6 cellular contexts compared by ENCODE assay signal in genomic region chr1:153968000-153968363, GRCh38. TPM values are rescaled to one million over a fixed set of nuclear protein-coding genes. Genes with fewer than 3 reads are reported as not detected.
A peak's percentile ranks its signal among the peaks of the same experiment; 100 is the strongest.
DNase-seq lines count a peak whose midpoint lies in the region; ATAC-seq and TF ChIP-seq lines count a peak whose summit lies in the region.

No MANE protein-coding gene starts in this region.

- peaks cover 38% of the 10 kb centered on the region for H3K36me3 ChIP-seq in WERI-Rb-1
- H3K36me3 ChIP-seq in right lobe of liver: no peaks in the 10 kb centered on the region

- DNase-seq in GM12864 (ENCODE audit: low read depth) (no peak), WERI-Rb-1 (peak; percentile 74), right lobe of liver (peak in 2 of 3 donors; percentile 60 to 72), 8988T (no peak), mesenteric fat pad (ENCODE audit: low spot score) (no peak)

- H3K27me3 ChIP-seq in WERI-Rb-1 (ENCODE audit: insufficient read depth, low read depth, severe bottlenecking) (no peaks in the 10 kb centered on the region), right lobe of liver (no peaks in the 10 kb centered on the region)

- ATAC-seq in right lobe of liver: no peak
- ATAC-seq in GM21447 (IDR thresholded peaks at IDR 0.05; ENCODE audit: unreplicated experiment): no peak

- TF ChIP-seq CTCF in GM12864 (IDR thresholded peaks at IDR 0.05; ENCODE audit: low read depth, low read length, missing control alignments): no peak
- no peak for TF ChIP-seq CTCF in WERI-Rb-1 (IDR thresholded peaks at IDR 0.05; ENCODE audit: low read depth, low read length)
- no peak for TF ChIP-seq CTCF in right lobe of liver (IDR thresholded peaks at IDR 0.05)

- H3K27ac ChIP-seq in WERI-Rb-1 (peak overlapping the region; percentile 98), right lobe of liver (peak overlapping the region; percentile 83 to 97 (median 91))

- no peaks in the 10 kb centered on the region for H3K9me3 ChIP-seq in WERI-Rb-1 (ENCODE audit: severe bottlenecking)
- no peaks in the 10 kb centered on the region for H3K9me3 ChIP-seq in right lobe of liver

- under 1% methylated on average over 8 of the region's 8 CpGs for WGBS in right lobe of liver (ENCODE audit: insufficient coverage, low coverage, low lambda C conversion rate, missing lambda C conversion rate)

- H3K4me3 ChIP-seq in GM12864 (ENCODE audit: low read depth, low read length) (peak overlapping the region; percentile 71), WERI-Rb-1 (ENCODE audit: low read depth, low read length) (peak overlapping the region; percentile 73), right lobe of liver (peak overlapping the region; percentile 44 to 65 (median 63))

- intact Hi-C loops in right lobe of liver (cut with DNase I): no loop called here

- H3K4me1 ChIP-seq in right lobe of liver: peaks cover 0 to 19% (median 7%) of the 10 kb centered on the region in 4 donors

- TF ChIP-seq POLR2A in right lobe of liver (IDR thresholded peaks at IDR 0.05): no peak

RNA-seq across cellular contexts. Expression of gene CREB3L4, which starts 0.3 kb away (rescaled TPM):
- total RNA-seq in right lobe of liver (10 to 100 TPM in 1 of 6 experiments, 1 to 10 TPM in 5; 4.9 to 11.1 (median 8.2) TPM), mesenteric fat pad (5.1 TPM)

RNA-seq across cellular contexts. Expression of gene SLC39A1, which starts 4.6 kb away (rescaled TPM):
- total RNA-seq in right lobe of liver: 10 to 100 TPM; 33.0 to 63.6 (median 47.7) TPM
- 92.2 TPM for total RNA-seq in mesenteric fat pad

RNA-seq across cellular contexts. Expression of gene JTB, which starts 9.5 kb away (rescaled TPM):
- total RNA-seq in right lobe of liver (100 to 1,000 TPM in 2 of 6 experiments, 10 to 100 TPM in 4; 55.8 to 169 (median 90.9) TPM), mesenteric fat pad (102 TPM)

RNA-seq across cellular contexts. Expression of gene CRTC2, which starts 9.6 kb away (rescaled TPM):
- total RNA-seq in right lobe of liver (10 to 100 TPM in 4 of 6 experiments, 1 to 10 TPM in 2; 4.8 to 19.5 (median 18.3) TPM), mesenteric fat pad (36.4 TPM)

RNA-seq across cellular contexts. Expression of gene RAB13, which starts 18.2 kb away (rescaled TPM):
- total RNA-seq in right lobe of liver: 10 to 100 TPM; 11.9 to 52.2 (median 47.9) TPM
- total RNA-seq in mesenteric fat pad: 144 TPM

Comparison
In these comparisons a context has a peak if more than half of its experiments do, and no peak if none do; other contexts are left out.
1. DNase-seq: peak in WERI-Rb-1 (single experiment) and right lobe of liver (2 of 3); none in GM12864 (single experiment), 8988T (single experiment) and mesenteric fat pad (single experiment).
2. Peak in every context shown above with its lines, with median percentiles within 50 percentile points of each other: H3K4me3 ChIP-seq.